ENCODE assay signal across 16 cellular contexts in genomic region chr10:120789292-120789691, GRCh38.
DNase-seq lines count a peak whose midpoint lies in the region; TF ChIP-seq lines count a peak whose summit lies in the region.
"Had no signal": no experiment of that assay in that cellular context is flagged by ENCODE, and none has a peak within 500 bp of the region (broad histone marks: within the 10 kb centered on the region; RNA-seq: fewer than 3 reads in every experiment).

No MANE protein-coding gene starts in this region.

- peak overlapping the region; percentile 38 for H2AFZ ChIP-seq in neuronal stem cell (ENCODE audit: low read length)

- H3K14ac ChIP-seq in neuronal stem cell (ENCODE audit: low read length) = no peak overlapping the region

- H3K9me3 Mint-ChIP-seq in CD14-positive monocyte = peaks cover 0 to 7% (median 2%) of the 10 kb centered on the region in 7 donors
- H3K9me3 Mint-ChIP-seq: CD4-positive, alpha-beta T cell had no signal

- no peak overlapping the region for H4K8ac ChIP-seq in neuronal stem cell (ENCODE audit: low read depth, low read length)

- no peak overlapping the region for H3K4ac ChIP-seq in neuronal stem cell (ENCODE audit: low read length)

- H3K4me1 Mint-ChIP-seq in CD14-positive monocyte = peaks cover 47% of the 10 kb centered on the region

- no peak overlapping the region for H3K9ac ChIP-seq in neuronal stem cell (ENCODE audit: low read depth, low read length, poor library complexity)

- H3K9me3 ChIP-seq in neuronal stem cell (replicated peaks in 1 of 2; ENCODE audit: control insufficient read depth in 2 of 2, insufficient read depth in 1 of 2, low read depth in 1 of 2, low read length in 2 of 2) (no peaks in the 10 kb centered on the region), tibial nerve (no peaks in the 10 kb centered on the region)

- no peak for TF ChIP-seq CTCF in CD14-positive monocyte (IDR thresholded peaks at IDR 0.05)
- no peak for TF ChIP-seq CTCF in tibial nerve (IDR thresholded peaks at IDR 0.05)

- H3K18ac ChIP-seq in neuronal stem cell (ENCODE audit: low read length) = no peak overlapping the region

- no peak overlapping the region for H3K23ac ChIP-seq in neuronal stem cell (ENCODE audit: low read depth, low read length, poor library complexity)

- intact Hi-C loops in CD14-positive monocyte (cut with micrococcal nuclease) = no loop called here

- no peak overlapping the region for H2BK120ac ChIP-seq in neuronal stem cell (ENCODE audit: low read depth, low read length)

- no peak overlapping the region for H3K4me2 ChIP-seq in neuronal stem cell (ENCODE audit: insufficient read depth, low read length, poor library complexity, severe bottlenecking)

- no peak overlapping the region for H4K91ac ChIP-seq in neuronal stem cell (ENCODE audit: low read depth, low read length, poor library complexity)

- no peak overlapping the region for H2AK5ac ChIP-seq in neuronal stem cell (ENCODE audit: low read depth, low read length)

- no CpG with 5 or more reads among the region's 2 CpGs for WGBS in neuronal stem cell (ENCODE audit: extremely low coverage in 2 of 2, insufficient read length in 2 of 2, insufficient replicate concordance in 1 of 2), 2 donors
- WGBS in tibial nerve, 2 donors = 17% methylated on average over 2 of the region's 2 CpGs

- H2BK12ac ChIP-seq in neuronal stem cell (ENCODE audit: low read length) = no peak overlapping the region

- DNase-seq in CD14-positive monocyte (ENCODE audit: low spot score) = no peak
- peak; percentile 58 for DNase-seq in NCI-H82 treated with DMSO at 0.1 percent for 48 hours (lab: John Stamatoyannopoulos, UW; ENCODE audit: unreplicated experiment)
- DNase-seq in neuronal stem cell (ENCODE audit: low spot score) = no peak
- no peak for DNase-seq in substantia nigra (lab: John Stamatoyannopoulos, UW)
- no peak for DNase-seq in OCI-M2 (lab: John Stamatoyannopoulos, UW; ENCODE audit: unreplicated experiment)
- DNase-seq in tibial nerve (ENCODE audit: low spot score in 2 of 2) = no peak
- DNase-seq in stimulated activated CD4-positive, alpha-beta T cell treated with anti-CD3 and anti-CD28 coated beads, Interleukin-1b, Interleukin-23, amount 100 ng/mL, for 48 hours = no peak
- DNase-seq: CD4-positive, alpha-beta T cell; Karpas-422; NCI-H1092 treated with DMSO at 0.1 percent for 48 hours; NCI-H146; NCI-H1930; NCI-H2107; NCI-H748 treated with DMSO at 0.1 percent for 48 hours; SHP77 had no signal

- peaks cover 0 to 6% (median 4%) of the 10 kb centered on the region in 3 donors for H3K27me3 Mint-ChIP-seq in CD14-positive monocyte (ENCODE audit: low read depth in 3 of 3)

- no peak for TF ChIP-seq EP300 in tibial nerve (IDR thresholded peaks at IDR 0.05)

- H3K4me3 ChIP-seq in neuronal stem cell (ENCODE audit: low read length in 2 of 2) (no peak overlapping the region), tibial nerve (no peak overlapping the region)

- no peaks in the 10 kb centered on the region for H3K36me3 ChIP-seq in neuronal stem cell (replicated peaks in 1 of 2; ENCODE audit: control insufficient read depth in 2 of 2, insufficient read depth in 2 of 2, low read length in 2 of 2)
- H3K36me3 ChIP-seq in tibial nerve = no peaks in the 10 kb centered on the region

- TF ChIP-seq POLR2A in tibial nerve (IDR thresholded peaks at IDR 0.05) = no peak

- no peak overlapping the region for H2BK15ac ChIP-seq in neuronal stem cell (ENCODE audit: low read length)

- H3K36me3 Mint-ChIP-seq in CD14-positive monocyte = peaks cover 2 to 5% of the 10 kb centered on the region in 2 donors

- no peaks in the 10 kb centered on the region for H3K27me3 ChIP-seq in neuronal stem cell (ENCODE audit: control insufficient read depth in 3 of 3, insufficient read depth in 3 of 3, low read depth in 1 of 3, low read length in 3 of 3)
- H3K27me3 ChIP-seq in tibial nerve = no peaks in the 10 kb centered on the region

- H3K4me3 Mint-ChIP-seq in CD14-positive monocyte = peak overlapping the region in 1 of 2 donors; percentile 24
- H3K4me3 Mint-ChIP-seq: CD4-positive, alpha-beta T cell had no signal

- no peaks in the 10 kb centered on the region for H3K79me1 ChIP-seq in neuronal stem cell (ENCODE audit: low read depth, low read length)

- H2BK5ac ChIP-seq in neuronal stem cell (ENCODE audit: low read length) = no peak overlapping the region

- H3K27ac Mint-ChIP-seq in CD14-positive monocyte = peak overlapping the region; percentile 73 to 90 (median 81)
- H3K27ac Mint-ChIP-seq: CD4-positive, alpha-beta T cell had no signal

- peaks cover 16 to 18% of the 10 kb centered on the region in 2 donors for H3K4me1 ChIP-seq in neuronal stem cell (ENCODE audit: control insufficient read depth in 2 of 2, insufficient read depth in 1 of 2, low read depth in 1 of 2, low read length in 2 of 2)
- H3K4me1 ChIP-seq in tibial nerve = peaks cover 0 to 18% (median 4%) of the 10 kb centered on the region in 4 donors

- no peak overlapping the region for H3K27ac ChIP-seq in neuronal stem cell (replicated peaks; ENCODE audit: low read length)
- peak overlapping the region; percentile 28 for H3K27ac ChIP-seq in substantia nigra (ENCODE audit: low read depth, low read length, poor library complexity, severe bottlenecking)
- H3K27ac ChIP-seq in tibial nerve = no peak overlapping the region
- H3K27ac ChIP-seq: RWPE1 had no signal
